ENCODE assay signal across 8 cellular contexts in genomic region chr5:177453852-177454396, GRCh38. TPM values are rescaled to one million over a fixed set of nuclear protein-coding genes. Genes with fewer than 3 reads are reported as not detected.
A peak's percentile ranks its signal among the peaks of the same experiment; 100 is the strongest.
DNase-seq lines count a peak whose midpoint lies in the region; ATAC-seq and TF ChIP-seq lines count a peak whose summit lies in the region.

No MANE protein-coding gene starts in this region.

- H3K27ac ChIP-seq in HUES48 (ENCODE audit: low read depth, low read length) = peak overlapping the region; percentile 92
- peak overlapping the region in 3 of 4 donors; percentile 83 to 88 (median 87) for H3K27ac ChIP-seq in body of pancreas
- peak overlapping the region; percentile 76 for H3K27ac ChIP-seq in lower lobe of right lung

- no peaks in the 10 kb centered on the region for H3K9me3 ChIP-seq in HUES48 (ENCODE audit: control insufficient read depth, insufficient read depth, low read length)
- H3K9me3 ChIP-seq in body of pancreas = no peaks in the 10 kb centered on the region
- H3K9me3 ChIP-seq in lower lobe of right lung = no peaks in the 10 kb centered on the region

- intact Hi-C loops in body of pancreas (cut with DNase I) = loop anchor here (5.0 kb wide), 1 partner anchor 57 kb away; no protein-coding TSS in a partner anchor
- intact Hi-C loops in lower lobe of right lung (cut with DNase I) = loop anchor here (10.0 kb wide), 1 partner anchor 49 kb away; the partner anchor contains the start of genes F12 and PFN3

- peaks cover 17% of the 10 kb centered on the region for H3K27me3 ChIP-seq in HUES48 (ENCODE audit: control insufficient read depth, insufficient read depth, low read length)
- no peaks in the 10 kb centered on the region for H3K27me3 ChIP-seq in body of pancreas
- H3K27me3 ChIP-seq in lower lobe of right lung (ENCODE audit: low read depth) = peaks cover 25% of the 10 kb centered on the region

- no peak for DNase-seq in AG09309 (ENCODE audit: low read depth)
- peak in 2 of 4 donors; percentile 29 to 46 for DNase-seq in body of pancreas
- DNase-seq in lower lobe of right lung = peak; percentile 64
- no peak for DNase-seq in GM20000 (ENCODE audit: low spot score)
- DNase-seq in H4 (ENCODE audit: low spot score) = no peak
- DNase-seq in activated gamma-delta T cell (lab: John Stamatoyannopoulos, UW) = no peak

- H3K4me1 ChIP-seq in HUES48 (ENCODE audit: control insufficient read depth, insufficient read depth, low read length) (peaks cover 21% of the 10 kb centered on the region), body of pancreas (peaks cover 19% of the 10 kb centered on the region), lower lobe of right lung (peaks cover 29% of the 10 kb centered on the region)

- TF ChIP-seq CTCF in AG09309 (IDR thresholded peaks at IDR 0.05; ENCODE audit: control insufficient read depth, insufficient read depth, low read depth, low read length, missing control alignments) = no peak
- no peak for TF ChIP-seq CTCF in body of pancreas (IDR thresholded peaks at IDR 0.05)
- TF ChIP-seq CTCF in lower lobe of right lung (IDR thresholded peaks at IDR 0.05) = no peak
- no peak for TF ChIP-seq CTCF in GM20000 (IDR thresholded peaks at IDR 0.05; ENCODE audit: extremely low read depth, missing control alignments)

- no peak for TF ChIP-seq POLR2A in body of pancreas (IDR thresholded peaks at IDR 0.05)

- peak overlapping the region; percentile 54 for H3K9ac ChIP-seq in HUES48 (ENCODE audit: low read depth, low read length)

- WGBS in body of pancreas, 2 donors = 13 to 16% methylated on average over 21 to 31 of the region's 31 CpGs

- H3K4me3 ChIP-seq in AG09309 (ENCODE audit: control insufficient read depth, low read depth, low read length) (peak overlapping the region; percentile 33), HUES48 (ENCODE audit: low read depth, low read length) (peak overlapping the region; percentile 74), body of pancreas (no peak overlapping the region), lower lobe of right lung (peak overlapping the region; percentile 79)

- H3K36me3 ChIP-seq in HUES48 (ENCODE audit: control insufficient read depth, insufficient read depth, low read length) = peaks cover 20% of the 10 kb centered on the region
- no peaks in the 10 kb centered on the region for H3K36me3 ChIP-seq in body of pancreas (replicated peaks in 1 of 2; ENCODE audit: insufficient read depth in 1 of 2, low read depth in 2 of 2)
- peaks cover 11% of the 10 kb centered on the region for H3K36me3 ChIP-seq in lower lobe of right lung

- ATAC-seq in GM18861 (IDR thresholded peaks at IDR 0.05; ENCODE audit: unreplicated experiment) (peak; percentile 0), body of pancreas (no peak), lower lobe of right lung (peak in 1 of 2 donors; percentile 0)

RNA-seq across cellular contexts. Expression of gene PRR7, which starts 7.3 kb away (rescaled TPM):
- 1 to 10 TPM in 1 of 2 donors, under 1 TPM in 1; 0.78 to 1.3 TPM for total RNA-seq in body of pancreas
- 1.7 TPM for total RNA-seq in lower lobe of right lung
- 28.6 and 33.7 TPM in 2 replicates for total RNA-seq in H4 (2014; rRNA removed; shearing (Covaris generic))

RNA-seq across cellular contexts. Expression of gene DBN1, which starts 19.5 kb away (rescaled TPM):
- 10 to 100 TPM; 28.0 to 29.0 TPM for total RNA-seq in body of pancreas
- total RNA-seq in lower lobe of right lung = 23.1 TPM
- total RNA-seq in H4 (2014; rRNA removed; shearing (Covaris generic)) = 140 and 153 TPM in 2 replicates

RNA-seq across cellular contexts. Expression of gene GRK6, which starts 27.4 kb away (rescaled TPM):
- 10 to 100 TPM; 13.7 to 20.8 TPM for total RNA-seq in body of pancreas
- 59.4 TPM for total RNA-seq in lower lobe of right lung
- total RNA-seq in H4 (2014; rRNA removed; shearing (Covaris generic)) = 37.7 and 51.9 TPM in 2 replicates

RNA-seq across cellular contexts. Expression of gene PDLIM7, which starts 43.5 kb away (rescaled TPM):
- total RNA-seq in body of pancreas = 10 to 100 TPM in 1 of 2 donors, 1 to 10 TPM in 1; 7.3 to 15.8 TPM
- 47.1 TPM for total RNA-seq in lower lobe of right lung
- 127 and 138 TPM in 2 replicates for total RNA-seq in H4 (2014; rRNA removed; shearing (Covaris generic))

RNA-seq across cellular contexts. Expression of gene F12, which starts 44.6 kb away (rescaled TPM):
- total RNA-seq in body of pancreas (1 to 10 TPM in 1 of 2 donors, under 1 TPM in 1; 0.33 to 4.4 TPM), lower lobe of right lung (0.80 TPM)
- total RNA-seq in H4 (2014; rRNA removed; shearing (Covaris generic)) = 5.8 and 7.3 TPM in 2 replicates

Comparison
In these comparisons a context has a peak if more than half of its experiments do, and no peak if none do; other contexts are left out.
1. H3K4me3 ChIP-seq: peak in AG09309 (single experiment), HUES48 (single experiment) and lower lobe of right lung (single experiment); none in body of pancreas (0 of 2).
2. RNA of gene PRR7, which starts 7.3 kb away (total RNA-seq): 28.6 to 33.7 TPM in H4; 1.7 TPM in lower lobe of right lung (single experiment) and 0.78 to 1.3 TPM in body of pancreas; every median in the first group is over 10 times any median in the second.
3. Peak in every context shown above with its lines, with median percentiles within 50 percentile points of each other: H3K27ac ChIP-seq.